8 cellular contexts compared by ENCODE assay signal in genomic region chr1:27011976-27012563, GRCh38. TPM values are rescaled to one million over a fixed set of nuclear protein-coding genes. Genes with fewer than 3 reads are reported as not detected.
DNase-seq lines count a peak whose midpoint lies in the region; ATAC-seq and TF ChIP-seq lines count a peak whose summit lies in the region.

No MANE protein-coding gene starts in this region.

- no peaks in the 10 kb centered on the region for H3K9me3 Mint-ChIP-seq in stimulated activated naive CD8-positive, alpha-beta T cell treated with anti-CD3 and anti-CD28 coated beads, Interleukin-15, amount 100 ng/mL, for 72 hours
- no peaks in the 10 kb centered on the region for H3K9me3 Mint-ChIP-seq in effector memory CD8-positive, alpha-beta T cell
- H3K9me3 Mint-ChIP-seq in naive B cell, result no peaks in the 10 kb centered on the region

- H3K27ac Mint-ChIP-seq in stimulated activated naive CD8-positive, alpha-beta T cell treated with anti-CD3 and anti-CD28 coated beads, Interleukin-15, amount 100 ng/mL, for 72 hours, result no peak overlapping the region
- no peak overlapping the region for H3K27ac Mint-ChIP-seq in effector memory CD8-positive, alpha-beta T cell
- no peak overlapping the region for H3K27ac Mint-ChIP-seq in naive B cell

- peaks cover 46% of the 10 kb centered on the region for H3K27me3 Mint-ChIP-seq in stimulated activated naive CD8-positive, alpha-beta T cell treated with anti-CD3 and anti-CD28 coated beads, Interleukin-15, amount 100 ng/mL, for 72 hours
- H3K27me3 Mint-ChIP-seq in effector memory CD8-positive, alpha-beta T cell, result peaks cover 25 to 51% of the 10 kb centered on the region in 2 donors
- peaks cover 0 to 22% (median 12%) of the 10 kb centered on the region in 3 donors for H3K27me3 Mint-ChIP-seq in naive B cell

- peaks cover 3% of the 10 kb centered on the region for H3K36me3 Mint-ChIP-seq in effector memory CD8-positive, alpha-beta T cell (ENCODE audit: insufficient read depth)
- no peaks in the 10 kb centered on the region for H3K36me3 Mint-ChIP-seq in naive B cell

- H3K4me1 Mint-ChIP-seq in stimulated activated naive CD8-positive, alpha-beta T cell treated with anti-CD3 and anti-CD28 coated beads, Interleukin-15, amount 100 ng/mL, for 72 hours, result peaks cover 7% of the 10 kb centered on the region
- H3K4me1 Mint-ChIP-seq in effector memory CD8-positive, alpha-beta T cell (ENCODE audit: low read depth in 2 of 2), result peaks cover 3 to 5% of the 10 kb centered on the region in 2 donors
- H3K4me1 Mint-ChIP-seq in naive B cell, result peaks cover 4 to 23% (median 18%) of the 10 kb centered on the region in 3 donors

- no peak for DNase-seq in stimulated activated naive CD8-positive, alpha-beta T cell treated with anti-CD3 and anti-CD28 coated beads, Interleukin-15, amount 100 ng/mL, for 72 hours
- DNase-seq in stimulated activated naive CD8-positive, alpha-beta T cell treated with anti-CD3 and anti-CD28 coated beads, Interleukin-15, Interleukin-2, amounts not matched to agents 100 U/mL and 50 U/mL, for 24 hours, result no peak
- no peak for DNase-seq in effector memory CD8-positive, alpha-beta T cell
- DNase-seq in naive B cell (peak; percentile 17), erythroblast (lab: John Stamatoyannopoulos, UW) (no peak), SHP77 (lab: John Stamatoyannopoulos, UW) (no peak), NCI-H1694 (lab: John Stamatoyannopoulos, UW) (no peak)

- TF ChIP-seq POLR2A in erythroblast (IDR thresholded peaks at IDR 0.05; ENCODE audit: low read length), result no peak

- peak; percentile 36 for ATAC-seq in stimulated activated naive CD8-positive, alpha-beta T cell treated with anti-CD3 and anti-CD28 coated beads, Interleukin-15, amount 100 ng/mL, for 72 hours
- ATAC-seq in stimulated activated naive CD8-positive, alpha-beta T cell treated with anti-CD3 and anti-CD28 coated beads, Interleukin-15, Interleukin-2, amounts not matched to agents 100 U/mL and 50 U/mL, for 24 hours, result no peak
- ATAC-seq in effector memory CD8-positive, alpha-beta T cell (replicated peaks), result peak; percentile 20
- peak; percentile 46 to 51 for ATAC-seq in naive B cell (ENCODE audit: low read depth in 2 of 2)
- ATAC-seq in GM19397 (IDR thresholded peaks at IDR 0.05; ENCODE audit: unreplicated experiment), result no peak

- H3K4me3 Mint-ChIP-seq in stimulated activated naive CD8-positive, alpha-beta T cell treated with anti-CD3 and anti-CD28 coated beads, Interleukin-15, amount 100 ng/mL, for 72 hours, result peak overlapping the region; percentile 29 to 35
- peak overlapping the region; percentile 20 to 61 for H3K4me3 Mint-ChIP-seq in effector memory CD8-positive, alpha-beta T cell
- H3K4me3 Mint-ChIP-seq in naive B cell, result peak overlapping the region; percentile 2 to 75 (median 58)

RNA-seq across cellular contexts. Expression of gene TENT5B, which starts 0.6 kb away (rescaled TPM):
- not detected for polyA plus RNA-seq in naive B cell (ENCODE audit: low read depth in 6 of 6)

RNA-seq across cellular contexts. Expression of gene TRNP1, which starts 18.6 kb away (rescaled TPM):
- not detected for polyA plus RNA-seq in naive B cell (ENCODE audit: low read depth in 6 of 6)

RNA-seq across cellular contexts. Expression of gene KDF1, which starts 51.8 kb away (rescaled TPM):
- 1 to 10 TPM in 5 of 6 donors, not detected in 1; 1.2 to 2.5 (median 2.2) TPM for polyA plus RNA-seq in naive B cell (ENCODE audit: low read depth in 6 of 6)

Comparison
In these comparisons a context has a peak if more than half of its experiments do, and no peak if none do; other contexts are left out.
1. ATAC-seq: peak in stimulated activated naive CD8-positive, alpha-beta T cell treated with anti-CD3 and anti-CD28 coated beads, Interleukin-15, amount 100 ng/mL, for 72 hours (single experiment), effector memory CD8-positive, alpha-beta T cell (single experiment) and naive B cell (2 of 2); none in stimulated activated naive CD8-positive, alpha-beta T cell treated with anti-CD3 and anti-CD28 coated beads, Interleukin-15, Interleukin-2, amounts not matched to agents 100 U/mL and 50 U/mL, for 24 hours (single experiment) and GM19397 (single experiment).
2. Peak in every context shown above with its lines, with median percentiles within 50 percentile points of each other: H3K4me3 Mint-ChIP-seq.